In the genomic region with DNA sequence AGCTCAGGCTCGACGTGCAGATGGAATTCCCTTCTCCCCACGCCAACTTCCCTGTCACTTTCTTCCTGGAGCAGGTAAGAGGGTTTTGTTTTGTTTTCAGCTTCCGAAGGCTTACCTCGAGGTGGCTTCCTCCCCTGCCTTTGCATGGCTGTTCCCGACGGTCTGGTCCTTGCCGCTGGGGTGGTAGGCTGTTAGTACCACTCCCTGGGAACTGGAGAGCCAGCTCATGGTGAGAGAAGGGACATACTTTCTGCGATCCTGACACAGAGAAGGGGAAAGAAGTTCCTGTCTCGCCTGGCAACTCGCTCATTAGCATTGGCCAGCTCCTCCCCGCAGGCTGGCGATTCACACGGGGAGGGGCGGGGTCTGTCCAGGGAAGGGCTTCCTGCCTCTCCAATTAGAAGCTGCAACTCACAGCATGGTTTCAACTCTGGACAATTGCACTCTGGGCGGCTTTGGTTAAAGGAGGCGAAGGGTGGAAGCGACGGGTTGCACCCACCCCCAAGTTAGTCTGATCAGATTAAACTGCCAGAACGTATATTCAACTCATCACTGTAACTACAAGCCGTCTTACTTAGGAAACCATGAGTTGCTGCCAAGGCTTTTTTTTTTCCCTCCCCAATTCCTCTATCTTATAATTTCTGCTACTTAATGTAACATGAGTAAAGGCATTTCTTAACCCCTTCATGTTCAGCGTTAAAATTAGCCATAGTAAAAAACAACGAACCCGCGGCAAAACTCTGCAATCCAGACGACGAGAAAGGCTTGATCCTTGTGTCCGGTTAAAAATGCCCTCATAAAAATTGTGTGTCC, we compare ENCODE assay signal across 8 cellular contexts. TPM values are rescaled to one million over a fixed set of nuclear protein-coding genes. Genes with fewer than 3 reads are reported as not detected.
A peak's percentile ranks its signal among the peaks of the same experiment; 100 is the strongest.
DNase-seq lines count a peak whose midpoint lies in the region; ATAC-seq, FAIRE-seq and TF ChIP-seq lines count a peak whose summit lies in the region.

A gene with protein sequence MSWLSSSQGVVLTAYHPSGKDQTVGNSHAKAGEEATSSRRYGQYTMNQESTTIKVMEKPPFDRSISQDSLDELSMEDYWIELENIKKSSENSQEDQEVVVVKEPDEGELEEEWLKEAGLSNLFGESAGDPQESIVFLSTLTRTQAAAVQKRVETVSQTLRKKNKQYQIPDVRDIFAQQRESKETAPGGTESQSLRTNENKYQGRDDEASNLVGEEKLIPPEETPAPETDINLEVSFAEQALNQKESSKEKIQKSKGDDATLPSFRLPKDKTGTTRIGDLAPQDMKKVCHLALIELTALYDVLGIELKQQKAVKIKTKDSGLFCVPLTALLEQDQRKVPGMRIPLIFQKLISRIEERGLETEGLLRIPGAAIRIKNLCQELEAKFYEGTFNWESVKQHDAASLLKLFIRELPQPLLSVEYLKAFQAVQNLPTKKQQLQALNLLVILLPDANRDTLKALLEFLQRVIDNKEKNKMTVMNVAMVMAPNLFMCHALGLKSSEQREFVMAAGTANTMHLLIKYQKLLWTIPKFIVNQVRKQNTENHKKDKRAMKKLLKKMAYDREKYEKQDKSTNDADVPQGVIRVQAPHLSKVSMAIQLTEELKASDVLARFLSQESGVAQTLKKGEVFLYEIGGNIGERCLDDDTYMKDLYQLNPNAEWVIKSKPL (minus strand): TSS at position 269 of the 813 bp plus-strand sequence. CDS start 41 bp downstream, at position 228.

- DNase-seq in NCI-H510A treated with DMSO at 0.1 percent for 48 hours (lab: John Stamatoyannopoulos, UW) (peak; percentile 66), dermis blood vessel endothelial cell (peak; percentile 95)
- DNase-seq in activated CD4-positive, alpha-beta T cell treated with anti-CD3 and anti-CD28 coated beads, Interleukin-2, amount 10 ng/mL, durations not matched to agents 7 days and 5 days = peak; percentile 76
- peak; percentile 73 for DNase-seq in stimulated activated CD4-positive, alpha-beta T cell treated with anti-CD3 and anti-CD28 coated beads, Interleukin-4, amount 100 ng/mL, for 24 hours

- H3K4me1 Mint-ChIP-seq in activated CD4-positive, alpha-beta T cell treated with anti-CD3 and anti-CD28 coated beads, Interleukin-2, amount 10 ng/mL, durations not matched to agents 7 days and 5 days = peaks cover 46% of the 10 kb centered on the region

- peaks cover under 1% of the 10 kb centered on the region for H3K9me3 Mint-ChIP-seq in activated CD4-positive, alpha-beta T cell treated with anti-CD3 and anti-CD28 coated beads, Interleukin-2, amount 10 ng/mL, durations not matched to agents 7 days and 5 days

- H3K9ac ChIP-seq in liver (ENCODE audit: low read depth in 1 of 2, low read length in 2 of 2) = peak within 1 kb of the TSS; percentile 61 to 79

- CTCF ChIA-PET in activated CD4-positive, alpha-beta T cell treated with anti-CD3 and anti-CD28 coated beads, Interleukin-2, amount 10 ng/mL, durations not matched to agents 7 days and 5 days (lab: Charles Lee) = interaction anchor here (0.9 to 2.7 kb wide), 12 partner anchors 9 to 293 kb away, joined by 3 to 8 read pairs (median 4); no protein-coding TSS in a partner anchor

- peak; percentile 16 for FAIRE-seq in A204.1 (lab: Jason Lieb, UNC)

- TF ChIP-seq RAD21 in liver (IDR thresholded peaks at IDR 0.05) = peak; percentile 14 to 49

- H3K4me3 Mint-ChIP-seq in activated CD4-positive, alpha-beta T cell treated with anti-CD3 and anti-CD28 coated beads, Interleukin-2, amount 10 ng/mL, durations not matched to agents 7 days and 5 days = peak within 1 kb of the TSS; percentile 87

- peaks cover 5% of the 10 kb centered on the region for H3K27me3 Mint-ChIP-seq in activated CD4-positive, alpha-beta T cell treated with anti-CD3 and anti-CD28 coated beads, Interleukin-2, amount 10 ng/mL, durations not matched to agents 7 days and 5 days

- no peaks in the 10 kb centered on the region for H3K9me3 ChIP-seq in liver (ENCODE audit: control insufficient read depth in 4 of 4, low read length in 3 of 4)

- H3K36me3 Mint-ChIP-seq in activated CD4-positive, alpha-beta T cell treated with anti-CD3 and anti-CD28 coated beads, Interleukin-2, amount 10 ng/mL, durations not matched to agents 7 days and 5 days (ENCODE audit: low read depth) = peaks cover 11% of the 10 kb centered on the region

- ATAC-seq in GM18517 (IDR thresholded peaks at IDR 0.05; ENCODE audit: unreplicated experiment) (peak; percentile 89), HG03039 (IDR thresholded peaks at IDR 0.05; ENCODE audit: unreplicated experiment) (peak; percentile 95)

- no peaks in the 10 kb centered on the region for H3K36me3 ChIP-seq in liver (ENCODE audit: control insufficient read depth in 4 of 4, insufficient read depth in 3 of 4, low read depth in 1 of 4, low read length in 3 of 4)

- H3K27me3 ChIP-seq in liver (ENCODE audit: control insufficient read depth in 4 of 4, insufficient read depth in 4 of 4, low read length in 3 of 4) = no peaks in the 10 kb centered on the region

- peak within 1 kb of the TSS; percentile 73 to 87 (median 86) for H3K4me3 ChIP-seq in liver (ENCODE audit: low read depth in 1 of 3, low read length in 3 of 3)

- H3K4me1 ChIP-seq in liver (ENCODE audit: control insufficient read depth in 4 of 4, insufficient read depth in 4 of 4, low read length in 3 of 4) = peaks cover 0 to 13% (median 10%) of the 10 kb centered on the region in 4 donors

- H3K27ac ChIP-seq in liver (ENCODE audit: low read depth in 1 of 2, low read length in 2 of 2) = peak within 1 kb of the TSS; percentile 78 to 85

- WGBS in liver = 12% methylated on average over 28 of the region's 28 CpGs

- peak within 1 kb of the TSS; percentile 86 for H3K27ac Mint-ChIP-seq in activated CD4-positive, alpha-beta T cell treated with anti-CD3 and anti-CD28 coated beads, Interleukin-2, amount 10 ng/mL, durations not matched to agents 7 days and 5 days

- POLR2A ChIA-PET in activated CD4-positive, alpha-beta T cell treated with anti-CD3 and anti-CD28 coated beads, Interleukin-2, amount 10 ng/mL, durations not matched to agents 7 days and 5 days (lab: Charles Lee) = interaction anchor here (0.5 kb wide), 1 partner anchor 13 kb away, joined by 3 read pairs; no protein-coding TSS in a partner anchor

- TF ChIP-seq CTCF in liver (IDR thresholded peaks at IDR 0.05; ENCODE audit: low read depth, low read length, missing input control) = no peak

TF ChIP-seq in liver, 16 proteins besides CTCF, POLR2A, EP300 and RAD21 (continues in another document):
- TF ChIP-seq RXRA (IDR thresholded peaks at IDR 0.05) = peak in 1 of 2 donors; percentile 50
- peak; percentile 83 for TF ChIP-seq TAF1 (conservative IDR thresholded peaks at IDR 0.05)
- TF ChIP-seq FOXA2 (IDR thresholded peaks at IDR 0.05) = no peak
- TF ChIP-seq HNF4A (conservative IDR thresholded peaks at IDR 0.05) = peak; percentile 40 to 61
- TF ChIP-seq NR2F2 (IDR thresholded peaks at IDR 0.05) = no peak
- peak; percentile 90 for TF ChIP-seq YY1 (IDR thresholded peaks at IDR 0.05)
- no peak for TF ChIP-seq JUND (IDR thresholded peaks at IDR 0.05)
- TF ChIP-seq, protein P1, sequence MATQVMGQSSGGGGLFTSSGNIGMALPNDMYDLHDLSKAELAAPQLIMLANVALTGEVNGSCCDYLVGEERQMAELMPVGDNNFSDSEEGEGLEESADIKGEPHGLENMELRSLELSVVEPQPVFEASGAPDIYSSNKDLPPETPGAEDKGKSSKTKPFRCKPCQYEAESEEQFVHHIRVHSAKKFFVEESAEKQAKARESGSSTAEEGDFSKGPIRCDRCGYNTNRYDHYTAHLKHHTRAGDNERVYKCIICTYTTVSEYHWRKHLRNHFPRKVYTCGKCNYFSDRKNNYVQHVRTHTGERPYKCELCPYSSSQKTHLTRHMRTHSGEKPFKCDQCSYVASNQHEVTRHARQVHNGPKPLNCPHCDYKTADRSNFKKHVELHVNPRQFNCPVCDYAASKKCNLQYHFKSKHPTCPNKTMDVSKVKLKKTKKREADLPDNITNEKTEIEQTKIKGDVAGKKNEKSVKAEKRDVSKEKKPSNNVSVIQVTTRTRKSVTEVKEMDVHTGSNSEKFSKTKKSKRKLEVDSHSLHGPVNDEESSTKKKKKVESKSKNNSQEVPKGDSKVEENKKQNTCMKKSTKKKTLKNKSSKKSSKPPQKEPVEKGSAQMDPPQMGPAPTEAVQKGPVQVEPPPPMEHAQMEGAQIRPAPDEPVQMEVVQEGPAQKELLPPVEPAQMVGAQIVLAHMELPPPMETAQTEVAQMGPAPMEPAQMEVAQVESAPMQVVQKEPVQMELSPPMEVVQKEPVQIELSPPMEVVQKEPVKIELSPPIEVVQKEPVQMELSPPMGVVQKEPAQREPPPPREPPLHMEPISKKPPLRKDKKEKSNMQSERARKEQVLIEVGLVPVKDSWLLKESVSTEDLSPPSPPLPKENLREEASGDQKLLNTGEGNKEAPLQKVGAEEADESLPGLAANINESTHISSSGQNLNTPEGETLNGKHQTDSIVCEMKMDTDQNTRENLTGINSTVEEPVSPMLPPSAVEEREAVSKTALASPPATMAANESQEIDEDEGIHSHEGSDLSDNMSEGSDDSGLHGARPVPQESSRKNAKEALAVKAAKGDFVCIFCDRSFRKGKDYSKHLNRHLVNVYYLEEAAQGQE (IDR thresholded peaks at IDR 0.05) = peak; percentile 68
- TF ChIP-seq, protein P2, sequence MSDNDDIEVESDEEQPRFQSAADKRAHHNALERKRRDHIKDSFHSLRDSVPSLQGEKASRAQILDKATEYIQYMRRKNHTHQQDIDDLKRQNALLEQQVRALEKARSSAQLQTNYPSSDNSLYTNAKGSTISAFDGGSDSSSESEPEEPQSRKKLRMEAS (IDR thresholded peaks at IDR 0.05) = peak; percentile 74
- TF ChIP-seq, protein P3, sequence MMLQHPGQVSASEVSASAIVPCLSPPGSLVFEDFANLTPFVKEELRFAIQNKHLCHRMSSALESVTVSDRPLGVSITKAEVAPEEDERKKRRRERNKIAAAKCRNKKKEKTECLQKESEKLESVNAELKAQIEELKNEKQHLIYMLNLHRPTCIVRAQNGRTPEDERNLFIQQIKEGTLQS (IDR thresholded peaks at IDR 0.05) = no peak

RNA-seq across cellular contexts. Expression of the gene that starts here (rescaled TPM):
- total RNA-seq in activated CD4-positive, alpha-beta T cell treated with anti-CD3 and anti-CD28 coated beads, Interleukin-2, amount 10 ng/mL, durations not matched to agents 7 days and 5 days = 1 to 10 TPM; 7.5 to 8.1 TPM
- total RNA-seq in dermis blood vessel endothelial cell (110 and 119 TPM in 2 replicates), liver (1 to 10 TPM; 3.1 to 8.0 TPM)
- polyA plus RNA-seq in liver = 1 to 10 TPM; 1.6 to 2.9 TPM

Comparison
In these comparisons a context has a peak if more than half of its experiments do, and no peak if none do; other contexts are left out.
1. Peak in every context shown above with its lines: DNase-seq, ATAC-seq, H3K4me3 ChIP-seq and H3K27ac ChIP-seq.
2. RNA of the gene that starts here (total RNA-seq): 110 to 119 TPM in dermis blood vessel endothelial cell; 7.5 to 8.1 TPM in activated CD4-positive, alpha-beta T cell treated with anti-CD3 and anti-CD28 coated beads, Interleukin-2, amount 10 ng/mL, durations not matched to agents 7 days and 5 days and 3.1 to 8.0 TPM in liver; every median in the first group is over 10 times any median in the second.